In the genomic region with DNA sequence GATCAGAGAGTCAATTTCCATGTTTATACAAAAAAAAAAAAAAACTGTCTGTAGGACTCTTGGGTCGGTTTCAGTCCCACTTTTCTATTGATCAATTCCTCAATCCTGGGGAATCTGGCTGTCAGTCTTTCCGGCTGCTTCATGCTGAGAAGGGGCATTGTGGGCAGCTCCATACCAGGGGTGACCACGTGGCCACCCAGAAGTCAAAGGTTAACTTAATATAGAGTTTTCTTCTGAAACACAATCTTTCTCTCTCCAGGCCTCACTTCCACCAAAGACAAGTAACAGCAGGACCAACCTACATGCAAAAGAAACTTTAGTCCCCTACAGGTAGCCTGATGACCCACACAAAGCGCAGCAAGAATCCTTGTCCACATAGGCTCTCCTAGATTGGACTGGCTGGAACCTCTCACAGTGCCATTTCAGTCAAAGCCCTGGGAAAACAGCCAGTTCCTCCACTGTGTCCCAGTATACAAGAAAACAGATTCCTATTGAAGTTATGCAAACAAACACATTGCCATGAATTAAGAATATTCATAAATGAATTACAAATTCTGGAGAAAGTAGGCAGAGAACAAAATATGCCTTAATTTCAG, we compare ENCODE assay signal across 1 cellular context.
TF ChIP-seq lines count a peak whose summit lies in the region.

No MANE protein-coding gene starts in this region.

TF ChIP-seq in WTC11, 78 proteins besides CTCF, POLR2A, EP300 and RAD21:
- TF ChIP-seq FOXK1 (CRISPR knock-in tag; IDR thresholded peaks at IDR 0.05) (no peak), ATF1 (CRISPR knock-in tag; IDR thresholded peaks at IDR 0.05) (no peak), ZNF317 (CRISPR knock-in tag; IDR thresholded peaks at IDR 0.05; ENCODE audit: borderline replicate concordance, low read depth) (0 out of 2 replicates have a peak, but pooled peaks have one; percentile 23), ZNF423 (CRISPR knock-in tag; IDR thresholded peaks at IDR 0.05) (no peak), SP1 (CRISPR knock-in tag; conservative IDR thresholded peaks at IDR 0.05) (no peak)
- TF ChIP-seq, protein P1, sequence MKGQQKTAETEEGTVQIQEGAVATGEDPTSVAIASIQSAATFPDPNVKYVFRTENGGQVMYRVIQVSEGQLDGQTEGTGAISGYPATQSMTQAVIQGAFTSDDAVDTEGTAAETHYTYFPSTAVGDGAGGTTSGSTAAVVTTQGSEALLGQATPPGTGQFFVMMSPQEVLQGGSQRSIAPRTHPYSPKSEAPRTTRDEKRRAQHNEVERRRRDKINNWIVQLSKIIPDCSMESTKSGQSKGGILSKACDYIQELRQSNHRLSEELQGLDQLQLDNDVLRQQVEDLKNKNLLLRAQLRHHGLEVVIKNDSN (CRISPR knock-in tag; IDR thresholded peaks at IDR 0.05): peak; percentile 61; the same call in 1 of the 2 replicates
- TF ChIP-seq, protein P2, sequence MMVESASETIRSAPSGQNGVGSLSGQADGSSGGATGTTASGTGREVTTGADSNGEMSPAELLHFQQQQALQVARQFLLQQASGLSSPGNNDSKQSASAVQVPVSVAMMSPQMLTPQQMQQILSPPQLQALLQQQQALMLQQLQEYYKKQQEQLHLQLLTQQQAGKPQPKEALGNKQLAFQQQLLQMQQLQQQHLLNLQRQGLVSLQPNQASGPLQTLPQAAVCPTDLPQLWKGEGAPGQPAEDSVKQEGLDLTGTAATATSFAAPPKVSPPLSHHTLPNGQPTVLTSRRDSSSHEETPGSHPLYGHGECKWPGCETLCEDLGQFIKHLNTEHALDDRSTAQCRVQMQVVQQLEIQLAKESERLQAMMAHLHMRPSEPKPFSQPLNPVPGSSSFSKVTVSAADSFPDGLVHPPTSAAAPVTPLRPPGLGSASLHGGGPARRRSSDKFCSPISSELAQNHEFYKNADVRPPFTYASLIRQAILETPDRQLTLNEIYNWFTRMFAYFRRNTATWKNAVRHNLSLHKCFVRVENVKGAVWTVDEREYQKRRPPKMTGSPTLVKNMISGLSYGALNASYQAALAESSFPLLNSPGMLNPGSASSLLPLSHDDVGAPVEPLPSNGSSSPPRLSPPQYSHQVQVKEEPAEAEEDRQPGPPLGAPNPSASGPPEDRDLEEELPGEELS (CRISPR knock-in tag; IDR thresholded peaks at IDR 0.05): no peak
- TF ChIP-seq, protein P3, sequence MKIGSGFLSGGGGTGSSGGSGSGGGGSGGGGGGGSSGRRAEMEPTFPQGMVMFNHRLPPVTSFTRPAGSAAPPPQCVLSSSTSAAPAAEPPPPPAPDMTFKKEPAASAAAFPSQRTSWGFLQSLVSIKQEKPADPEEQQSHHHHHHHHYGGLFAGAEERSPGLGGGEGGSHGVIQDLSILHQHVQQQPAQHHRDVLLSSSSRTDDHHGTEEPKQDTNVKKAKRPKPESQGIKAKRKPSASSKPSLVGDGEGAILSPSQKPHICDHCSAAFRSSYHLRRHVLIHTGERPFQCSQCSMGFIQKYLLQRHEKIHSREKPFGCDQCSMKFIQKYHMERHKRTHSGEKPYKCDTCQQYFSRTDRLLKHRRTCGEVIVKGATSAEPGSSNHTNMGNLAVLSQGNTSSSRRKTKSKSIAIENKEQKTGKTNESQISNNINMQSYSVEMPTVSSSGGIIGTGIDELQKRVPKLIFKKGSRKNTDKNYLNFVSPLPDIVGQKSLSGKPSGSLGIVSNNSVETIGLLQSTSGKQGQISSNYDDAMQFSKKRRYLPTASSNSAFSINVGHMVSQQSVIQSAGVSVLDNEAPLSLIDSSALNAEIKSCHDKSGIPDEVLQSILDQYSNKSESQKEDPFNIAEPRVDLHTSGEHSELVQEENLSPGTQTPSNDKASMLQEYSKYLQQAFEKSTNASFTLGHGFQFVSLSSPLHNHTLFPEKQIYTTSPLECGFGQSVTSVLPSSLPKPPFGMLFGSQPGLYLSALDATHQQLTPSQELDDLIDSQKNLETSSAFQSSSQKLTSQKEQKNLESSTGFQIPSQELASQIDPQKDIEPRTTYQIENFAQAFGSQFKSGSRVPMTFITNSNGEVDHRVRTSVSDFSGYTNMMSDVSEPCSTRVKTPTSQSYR (CRISPR knock-in tag; IDR thresholded peaks at IDR 0.05): no peak
- TF ChIP-seq, protein P4, sequence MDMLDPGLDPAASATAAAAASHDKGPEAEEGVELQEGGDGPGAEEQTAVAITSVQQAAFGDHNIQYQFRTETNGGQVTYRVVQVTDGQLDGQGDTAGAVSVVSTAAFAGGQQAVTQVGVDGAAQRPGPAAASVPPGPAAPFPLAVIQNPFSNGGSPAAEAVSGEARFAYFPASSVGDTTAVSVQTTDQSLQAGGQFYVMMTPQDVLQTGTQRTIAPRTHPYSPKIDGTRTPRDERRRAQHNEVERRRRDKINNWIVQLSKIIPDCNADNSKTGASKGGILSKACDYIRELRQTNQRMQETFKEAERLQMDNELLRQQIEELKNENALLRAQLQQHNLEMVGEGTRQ (CRISPR knock-in tag; IDR thresholded peaks at IDR 0.05): peak; percentile 71
- TF ChIP-seq, protein P5, sequence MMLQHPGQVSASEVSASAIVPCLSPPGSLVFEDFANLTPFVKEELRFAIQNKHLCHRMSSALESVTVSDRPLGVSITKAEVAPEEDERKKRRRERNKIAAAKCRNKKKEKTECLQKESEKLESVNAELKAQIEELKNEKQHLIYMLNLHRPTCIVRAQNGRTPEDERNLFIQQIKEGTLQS (CRISPR knock-in tag; conservative IDR thresholded peaks at IDR 0.05): no peak
